ENCODE assay signal across 1 cellular context in the genomic region with DNA sequence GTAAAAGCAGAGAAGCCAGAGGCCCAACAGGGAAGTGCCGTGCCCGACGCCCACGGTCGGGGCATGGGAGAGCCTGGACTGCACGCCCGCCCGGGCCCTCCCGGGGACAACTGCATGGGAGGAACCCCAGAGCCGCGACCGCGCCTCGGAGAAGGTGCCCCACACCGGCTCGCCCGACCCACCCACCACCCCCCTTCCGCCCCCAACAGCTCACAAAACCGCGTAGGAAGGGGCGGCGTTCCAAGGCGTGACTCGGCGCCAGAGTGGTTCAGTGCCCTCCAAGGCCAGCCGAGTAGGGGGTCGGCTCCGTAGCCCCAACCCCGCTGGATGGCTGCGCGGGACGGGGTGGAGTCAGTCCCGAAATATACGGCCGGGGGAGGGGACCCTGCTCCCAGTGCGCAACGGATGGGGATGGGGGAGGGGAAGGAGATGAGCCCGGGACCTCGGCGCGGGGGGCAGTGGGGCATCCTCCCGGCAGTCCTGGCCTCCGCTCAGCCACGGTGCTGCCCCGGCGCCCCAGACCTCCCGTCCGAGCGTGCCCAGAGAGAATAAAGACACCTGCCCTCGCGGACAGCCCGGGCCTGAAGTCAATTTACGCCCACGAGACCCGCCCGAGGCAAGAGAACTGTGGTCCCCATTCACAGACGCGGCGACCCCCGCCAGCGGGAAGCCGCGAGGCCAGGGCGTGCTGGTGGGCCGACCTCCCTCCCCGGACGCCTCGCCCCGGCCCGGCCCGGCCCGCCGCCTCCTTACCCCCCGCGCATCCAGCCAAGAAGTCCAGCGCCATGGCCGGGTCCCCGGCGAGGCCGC.
TF ChIP-seq lines count a peak whose summit lies in the region.

No MANE protein-coding gene starts in this region.

TF ChIP-seq in endothelial cell of umbilical vein, 7 proteins besides CTCF, POLR2A, EP300 and RAD21:
- TF ChIP-seq POLR2AphosphoS5 (IDR thresholded peaks at IDR 0.05; ENCODE audit: insufficient read depth, low read depth, low read length), result peak; percentile 23
- TF ChIP-seq GATA2 (IDR thresholded peaks at IDR 0.05; ENCODE audit: insufficient read depth, insufficient read length, low read depth, low read length), result no peak
